13 cellular contexts compared by ENCODE assay signal in the genomic region with DNA sequence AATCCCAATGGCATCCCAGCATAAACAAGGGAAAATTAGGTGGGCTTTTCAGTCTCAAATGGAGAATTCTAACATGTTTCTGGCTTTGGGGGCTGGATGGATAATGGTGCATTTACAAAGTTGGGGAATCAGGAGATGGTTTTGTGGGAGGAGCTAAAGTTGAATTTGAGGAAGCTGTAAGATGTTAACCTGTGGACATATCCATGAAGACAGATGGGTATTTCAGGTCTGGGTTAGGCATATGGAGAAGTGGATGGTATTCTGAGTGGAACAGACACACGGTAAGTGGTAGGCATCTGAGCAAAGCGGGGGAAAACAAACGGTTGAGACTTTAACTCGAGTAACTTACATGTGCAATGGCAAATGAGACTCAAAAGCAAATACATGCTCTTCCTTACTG. TPM values are rescaled to one million over a fixed set of nuclear protein-coding genes. Genes with fewer than 3 reads are reported as not detected.
A peak's percentile ranks its signal among the peaks of the same experiment; 100 is the strongest.
DNase-seq lines count a peak whose midpoint lies in the region; ATAC-seq, FAIRE-seq and TF ChIP-seq lines count a peak whose summit lies in the region.
"Had no signal": no experiment of that assay in that cellular context is flagged by ENCODE, and none has a peak within 500 bp of the region (broad histone marks: within the 10 kb centered on the region; RNA-seq: fewer than 3 reads in every experiment).

No MANE protein-coding gene starts in this region.

- H3K4me3 Mint-ChIP-seq in CD4-positive, alpha-beta memory T cell, result peak overlapping the region in 6 of 8 donors; percentile 19 to 78 (median 39)
- peak overlapping the region; percentile 92 for H3K4me3 Mint-ChIP-seq in activated T-helper 17 cell treated with anti-CD3 and anti-CD28 coated beads, Interleukin-2, amount 50 U/mL, for 72 hours
- peak overlapping the region; percentile 65 for H3K4me3 Mint-ChIP-seq in natural killer cell

- H3K27ac Mint-ChIP-seq in CD4-positive, alpha-beta memory T cell, result peak overlapping the region; percentile 67 to 98 (median 83)
- H3K27ac Mint-ChIP-seq in activated T-helper 17 cell treated with anti-CD3 and anti-CD28 coated beads, Interleukin-2, amount 50 U/mL, for 72 hours, result peak overlapping the region; percentile 28
- peak overlapping the region; percentile 90 to 93 for H3K27ac Mint-ChIP-seq in natural killer cell

- POLR2A ChIA-PET in CD4-positive, alpha-beta memory T cell (lab: Charles Lee; ENCODE audit: partially characterized antibody), result interaction anchor here (2.2 kb wide), 1 partner anchor 8 kb away, joined by 17 read pairs; the partner anchor contains the start of gene RPL35A
- POLR2A ChIA-PET in IMR-90 (lab: Charles Lee; ENCODE audit: unreplicated experiment), result no interaction called here

- ATAC-seq in IMR-90 (ENCODE audit: low read depth), result no peak
- ATAC-seq in activated T-helper 17 cell treated with anti-CD3 and anti-CD28 coated beads, Interleukin-2, amount 50 U/mL, for 72 hours (replicated peaks), result no peak
- no peak for ATAC-seq in natural killer cell

- H2AK5ac ChIP-seq in IMR-90 (ENCODE audit: low read depth, low read length), result peak overlapping the region; percentile 47; the same call in 1 of the 2 replicates

- no peak overlapping the region for H4K5ac ChIP-seq in IMR-90 (ENCODE audit: low read depth, low read length)

- intact Hi-C loops in CD4-positive, alpha-beta memory T cell (cut with micrococcal nuclease), result loop anchor here (10.0 kb wide), 1 partner anchor 404 kb away; the partner anchor contains the start of gene BDH1
- intact Hi-C loops in IMR-90 (cut with micrococcal nuclease), result no loop called here
- intact Hi-C loops in natural killer cell (cut with micrococcal nuclease), result no loop called here

- H3K9me3 Mint-ChIP-seq in CD4-positive, alpha-beta memory T cell, result no peaks in the 10 kb centered on the region
- H3K9me3 Mint-ChIP-seq in activated T-helper 17 cell treated with anti-CD3 and anti-CD28 coated beads, Interleukin-2, amount 50 U/mL, for 72 hours, result no peaks in the 10 kb centered on the region
- H3K9me3 Mint-ChIP-seq in natural killer cell, result no peaks in the 10 kb centered on the region

- no peak for TF ChIP-seq POLR2A in IMR-90 (IDR thresholded peaks at IDR 0.05; ENCODE audit: low read depth, low read length)
- TF ChIP-seq POLR2A in GM12892 (IDR thresholded peaks at IDR 0.05; ENCODE audit: low read depth, low read length), result no peak

- no peak overlapping the region for H2BK20ac ChIP-seq in IMR-90 (ENCODE audit: low read depth, low read length)

- H2BK120ac ChIP-seq in IMR-90 (ENCODE audit: low read depth, low read length), result no peak overlapping the region

- no peak overlapping the region for H2BK15ac ChIP-seq in IMR-90 (ENCODE audit: low read depth, low read length)

- no peak for TF ChIP-seq CTCF in IMR-90 (conservative IDR thresholded peaks at IDR 0.05; ENCODE audit: low read depth, low read length)
- TF ChIP-seq CTCF in natural killer cell (IDR thresholded peaks at IDR 0.05), result no peak

- no TSS peak for BruUV-seq in IMR-90 (replicated peaks; lab: Mats Ljungman, UMichigan)

- no peaks in the 10 kb centered on the region for H3K27me3 Mint-ChIP-seq in CD4-positive, alpha-beta memory T cell
- H3K27me3 Mint-ChIP-seq in activated T-helper 17 cell treated with anti-CD3 and anti-CD28 coated beads, Interleukin-2, amount 50 U/mL, for 72 hours, result no peaks in the 10 kb centered on the region
- no peaks in the 10 kb centered on the region for H3K27me3 Mint-ChIP-seq in natural killer cell (ENCODE audit: low read depth in 2 of 2)

- H3K9me1 ChIP-seq in IMR-90 (ENCODE audit: insufficient read depth, low read length), result 0 out of 2 replicates have a peak, but pooled peaks cover 3% of the 10 kb centered on the region

- H2BK5ac ChIP-seq in IMR-90 (ENCODE audit: low read depth, low read length, poor library complexity, severe bottlenecking), result no peak overlapping the region

- H3K4ac ChIP-seq in IMR-90 (ENCODE audit: low read depth, low read length), result no peak overlapping the region

- H3K23ac ChIP-seq in IMR-90 (ENCODE audit: low read depth, low read length), result no peak overlapping the region

- no peak for TF ChIP-seq RAD21 in IMR-90 (IDR thresholded peaks at IDR 0.05; ENCODE audit: low read length)

- H3K14ac ChIP-seq in IMR-90 (replicated peaks; ENCODE audit: low read depth, low read length), result no peak overlapping the region

- peaks cover 53% of the 10 kb centered on the region for H3K4me1 ChIP-seq in CD4-positive, alpha-beta memory T cell (ENCODE audit: insufficient read depth, low read length)
- 0 out of 2 replicates have a peak, but pooled peaks cover 3% of the 10 kb centered on the region for H3K4me1 ChIP-seq in IMR-90 (ENCODE audit: control insufficient read depth, insufficient read depth, low read length)

- no peaks in the 10 kb centered on the region for H3K27me3 ChIP-seq in CD4-positive, alpha-beta memory T cell (ENCODE audit: insufficient read depth, low read length)
- no peaks in the 10 kb centered on the region for H3K27me3 ChIP-seq in IMR-90 (ENCODE audit: control insufficient read depth, insufficient read depth, low read length)
- H3K27me3 ChIP-seq: brain microvascular endothelial cell had no signal

- H3K36me3 ChIP-seq in CD4-positive, alpha-beta memory T cell (ENCODE audit: insufficient read depth, low read length), result peaks cover 38% of the 10 kb centered on the region
- H3K36me3 ChIP-seq in IMR-90 (ENCODE audit: control insufficient read depth, insufficient read depth, low read length), result peaks cover 18% of the 10 kb centered on the region

- H3K56ac ChIP-seq in IMR-90 (ENCODE audit: extremely low read depth, insufficient read depth, low read length), result no peak overlapping the region

- peaks cover 34 to 67% (median 51%) of the 10 kb centered on the region in 4 donors for H3K4me1 Mint-ChIP-seq in CD4-positive, alpha-beta memory T cell
- H3K4me1 Mint-ChIP-seq in activated T-helper 17 cell treated with anti-CD3 and anti-CD28 coated beads, Interleukin-2, amount 50 U/mL, for 72 hours, result peaks cover 50% of the 10 kb centered on the region
- H3K4me1 Mint-ChIP-seq in natural killer cell, result peaks cover 47 to 58% of the 10 kb centered on the region in 2 donors

- peaks cover 28% of the 10 kb centered on the region for H4K20me1 ChIP-seq in IMR-90 (ENCODE audit: insufficient read depth, low read length)

- CTCF ChIA-PET in CD4-positive, alpha-beta memory T cell (lab: Charles Lee; ENCODE audit: partially characterized antibody), result no interaction called here
- CTCF ChIA-PET in IMR-90 (lab: Yijun Ruan, JAX), result no interaction called here

- H3K9ac ChIP-seq in IMR-90 (ENCODE audit: low read depth, low read length), result no peak overlapping the region
- H3K9ac ChIP-seq: parathyroid adenoma had no signal

- dilution Hi-C loops in IMR-90 (cut with HindIII; ENCODE audit: low sequenced_read_pairs, unreplicated experiment), result no loop called here

- in situ Hi-C loops in IMR-90 (cut with MboI; ENCODE audit: low sequenced_read_pairs), result no loop called here

- H3K18ac ChIP-seq in IMR-90 (ENCODE audit: low read depth, low read length), result no peak overlapping the region

- no peak for DNase-seq in CD4-positive, alpha-beta memory T cell
- DNase-seq in IMR-90 (no peak), natural killer cell (no peak), GM12892 (ENCODE audit: insufficient read length) (no peak), NCI-H187 (lab: John Stamatoyannopoulos, UW) (no peak), COR-L47 (lab: John Stamatoyannopoulos, UW) (no peak), foreskin melanocyte (no peak)
- DNase-seq: brain microvascular endothelial cell, NCI-H1092 had no signal

- no peak for FAIRE-seq in GM12892 (lab: Jason Lieb, UNC)
- FAIRE-seq: G401.6, H1 had no signal

- H4K8ac ChIP-seq in IMR-90 (ENCODE audit: low read depth in 2 of 2, low read length in 2 of 2), result no peak overlapping the region

- H2AK9ac ChIP-seq in IMR-90 (replicated peaks; ENCODE audit: low read depth, low read length, poor library complexity), result peak overlapping the region; percentile 59

- no peak overlapping the region for H2AFZ ChIP-seq in IMR-90 (replicated peaks; ENCODE audit: low read length, poor library complexity)
- H2AFZ ChIP-seq: parathyroid adenoma had no signal

- no peak overlapping the region for H4K91ac ChIP-seq in IMR-90 (ENCODE audit: insufficient read depth, low read depth, low read length)

- peaks cover 15 to 45% of the 10 kb centered on the region in 2 experiments for H3K79me1 ChIP-seq in IMR-90 (ENCODE audit: low read depth in 1 of 2, low read length in 2 of 2)

- 100% methylated on average over 1 of the region's 4 CpGs; no CpG with 5 or more reads in 1 of the 2 experiments for whole genome bisulfite sequencing in IMR-90 (ENCODE audit: extremely low coverage in 2 of 2, insufficient read length in 1 of 2), 2 experiments

- no peak overlapping the region for H3K4me3 ChIP-seq in CD4-positive, alpha-beta memory T cell (ENCODE audit: low read length in 2 of 2)
- no peak overlapping the region for H3K4me3 ChIP-seq in IMR-90 (ENCODE audit: insufficient read depth, low read depth, low read length)

- no peak overlapping the region for H3K27ac ChIP-seq in CD4-positive, alpha-beta memory T cell (ENCODE audit: low read depth, low read length)
- H3K27ac ChIP-seq in IMR-90 (ENCODE audit: insufficient read depth, low read length), result no peak overlapping the region
- H3K27ac ChIP-seq: parathyroid adenoma had no signal

- peaks cover 35 to 58% of the 10 kb centered on the region in 2 donors for H3K36me3 Mint-ChIP-seq in CD4-positive, alpha-beta memory T cell
- peaks cover 64% of the 10 kb centered on the region for H3K36me3 Mint-ChIP-seq in activated T-helper 17 cell treated with anti-CD3 and anti-CD28 coated beads, Interleukin-2, amount 50 U/mL, for 72 hours (ENCODE audit: low read depth)
- peaks cover 12% of the 10 kb centered on the region for H3K36me3 Mint-ChIP-seq in natural killer cell

- H3K4me2 ChIP-seq in IMR-90 (ENCODE audit: low read depth, low read length), result no peak overlapping the region

- no peaks in the 10 kb centered on the region for H3K9me3 ChIP-seq in CD4-positive, alpha-beta memory T cell (ENCODE audit: control insufficient read depth in 1 of 2, low read length in 2 of 2)
- no peaks in the 10 kb centered on the region for H3K9me3 ChIP-seq in IMR-90 (ENCODE audit: control insufficient read depth, insufficient read depth, low read length)

RNA-seq across cellular contexts. Expression of gene LMLN, which starts 1.7 kb away (rescaled TPM):
- total RNA-seq in CD4-positive, alpha-beta memory T cell, result 1 to 10 TPM; 5.9 to 6.5 TPM
- polyA plus RNA-seq in CD4-positive, alpha-beta memory T cell, result 1 to 10 TPM; 1.9 to 3.0 TPM
- 3.3 and 3.9 TPM in 2 replicates for total RNA-seq in IMR-90 (2012; rRNA removed)
- 3.1 and 3.3 TPM in 2 replicates for polyA plus RNA-seq in IMR-90 (2012; rRNA removed)
- polyA plus RNA-seq in IMR-90 (2012; cell fraction: cytosol; rRNA removed), result 0.98 and 1.4 TPM in 2 replicates
- polyA plus RNA-seq in IMR-90 (2012; cell fraction: nucleus; rRNA removed; ENCODE audit: low replicate concordance), result 2.3 and 6.7 TPM in 2 replicates
- total RNA-seq in activated T-helper 17 cell treated with anti-CD3 and anti-CD28 coated beads, Interleukin-2, amount 50 U/mL, for 72 hours, result 1 to 10 TPM; 3.8 to 4.6 TPM
- total RNA-seq in natural killer cell, result 1 to 10 TPM; 2.3 to 4.5 (median 4.0) TPM
- 0.98 TPM for polyA plus RNA-seq in GM12892 (2012; ENCODE audit: missing spikeins)

RNA-seq across cellular contexts. Expression of gene RPL35A, which starts 8.4 kb away (rescaled TPM):
- 1,000 to 10,000 TPM; 1,716 to 1,772 TPM for total RNA-seq in CD4-positive, alpha-beta memory T cell
- polyA plus RNA-seq in CD4-positive, alpha-beta memory T cell, result 1,000 to 10,000 TPM; 1,277 to 2,056 TPM
- total RNA-seq in IMR-90 (2012; rRNA removed) (804 and 1,064 TPM in 2 replicates), natural killer cell (100 to 1,000 TPM; 693 to 869 (median 848) TPM)
- polyA plus RNA-seq in IMR-90 (2012; rRNA removed), result 906 and 921 TPM in 2 replicates
- 346 and 851 TPM in 2 replicates for polyA plus RNA-seq in IMR-90 (2012; cell fraction: cytosol; rRNA removed)
- 30.5 and 351 TPM in 2 replicates for polyA plus RNA-seq in IMR-90 (2012; cell fraction: nucleus; rRNA removed; ENCODE audit: low replicate concordance)
- total RNA-seq in activated T-helper 17 cell treated with anti-CD3 and anti-CD28 coated beads, Interleukin-2, amount 50 U/mL, for 72 hours, result 1,000 to 10,000 TPM; 1,422 to 1,820 TPM
- polyA plus RNA-seq in GM12892 (2012; ENCODE audit: missing spikeins), result 6,724 TPM

Comparison
In these comparisons a context has a peak if more than half of its experiments do, and no peak if none do; other contexts are left out.
1. H3K27ac Mint-ChIP-seq: peak in every context shown above with its lines; median percentile 92 in natural killer cell; 83 in CD4-positive, alpha-beta memory T cell; 28 in activated T-helper 17 cell treated with anti-CD3 and anti-CD28 coated beads, Interleukin-2, amount 50 U/mL, for 72 hours.
2. H3K4me3 Mint-ChIP-seq: peak in every context shown above with its lines; median percentile 92 in activated T-helper 17 cell treated with anti-CD3 and anti-CD28 coated beads, Interleukin-2, amount 50 U/mL, for 72 hours; 65 in natural killer cell; 39 in CD4-positive, alpha-beta memory T cell.